In genomic region chr2:189514107-189514506, GRCh38 we compare ENCODE assay signal across 1 cellular context.
TF ChIP-seq lines count a peak whose summit lies in the region.

No MANE protein-coding gene starts in this region.

TF ChIP-seq in GM12878, 131 proteins besides CTCF, POLR2A, EP300 and RAD21:
- TF ChIP-seq ZNF687 (IDR thresholded peaks at IDR 0.05) (no peak), NFXL1 (IDR thresholded peaks at IDR 0.05; ENCODE audit: borderline replicate concordance) (no peak), FOXK2 (IDR thresholded peaks at IDR 0.05) (no peak), SUPT20H (IDR thresholded peaks at IDR 0.05; ENCODE audit: borderline replicate concordance, control insufficient read depth, low read depth, low read length) (no peak), SUZ12 (IDR thresholded peaks at IDR 0.05; ENCODE audit: unreplicated experiment) (no peak), ZBTB40 (IDR thresholded peaks at IDR 0.05; ENCODE audit: borderline replicate concordance) (no peak), MYB (IDR thresholded peaks at IDR 0.05; ENCODE audit: borderline replicate concordance, low read depth, low read length) (no peak)
